In genomic region chr1:119139393-119139792, GRCh38 we compare ENCODE assay signal across 2 cellular contexts.
TF ChIP-seq lines count a peak whose summit lies in the region.

No MANE protein-coding gene starts in this region.

TF ChIP-seq in SK-N-SH, 30 proteins besides CTCF, POLR2A, EP300 and RAD21 (continued from another document):
- TF ChIP-seq PBX3 (IDR thresholded peaks at IDR 0.05) = no peak
- TF ChIP-seq MXI1 (IDR thresholded peaks at IDR 0.05; ENCODE audit: low read depth, low read length) = no peak
- TF ChIP-seq SIN3A (IDR thresholded peaks at IDR 0.05; ENCODE audit: borderline replicate concordance, low read depth, low read length) = no peak

TF ChIP-seq in SK-N-SH treated with all-trans-retinoic acid at 6 μM for 48 hours, 23 proteins besides CTCF, POLR2A, EP300 and RAD21 (continued from another document):
- TF ChIP-seq, protein P1, sequence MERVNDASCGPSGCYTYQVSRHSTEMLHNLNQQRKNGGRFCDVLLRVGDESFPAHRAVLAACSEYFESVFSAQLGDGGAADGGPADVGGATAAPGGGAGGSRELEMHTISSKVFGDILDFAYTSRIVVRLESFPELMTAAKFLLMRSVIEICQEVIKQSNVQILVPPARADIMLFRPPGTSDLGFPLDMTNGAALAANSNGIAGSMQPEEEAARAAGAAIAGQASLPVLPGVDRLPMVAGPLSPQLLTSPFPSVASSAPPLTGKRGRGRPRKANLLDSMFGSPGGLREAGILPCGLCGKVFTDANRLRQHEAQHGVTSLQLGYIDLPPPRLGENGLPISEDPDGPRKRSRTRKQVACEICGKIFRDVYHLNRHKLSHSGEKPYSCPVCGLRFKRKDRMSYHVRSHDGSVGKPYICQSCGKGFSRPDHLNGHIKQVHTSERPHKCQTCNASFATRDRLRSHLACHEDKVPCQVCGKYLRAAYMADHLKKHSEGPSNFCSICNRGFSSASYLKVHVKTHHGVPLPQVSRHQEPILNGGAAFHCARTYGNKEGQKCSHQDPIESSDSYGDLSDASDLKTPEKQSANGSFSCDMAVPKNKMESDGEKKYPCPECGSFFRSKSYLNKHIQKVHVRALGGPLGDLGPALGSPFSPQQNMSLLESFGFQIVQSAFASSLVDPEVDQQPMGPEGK (CRISPR knock-in tag; IDR thresholded peaks at IDR 0.05; ENCODE audit: borderline replicate concordance) = no peak
- no peak for TF ChIP-seq ZNF8 (CRISPR knock-in tag; IDR thresholded peaks at IDR 0.05)
- TF ChIP-seq ZNF565 (CRISPR knock-in tag; conservative IDR thresholded peaks at IDR 0.05; ENCODE audit: low read depth) = no peak
- no peak for TF ChIP-seq ARNTL (CRISPR knock-in tag; IDR thresholded peaks at IDR 0.05; ENCODE audit: borderline replicate concordance, low read depth)
- no peak for TF ChIP-seq ESRRG (CRISPR knock-in tag; IDR thresholded peaks at IDR 0.05)
- no peak for TF ChIP-seq RARB (CRISPR knock-in tag; IDR thresholded peaks at IDR 0.05)
- no peak for TF ChIP-seq ZNF70 (CRISPR knock-in tag; IDR thresholded peaks at IDR 0.05)
- no peak for TF ChIP-seq CSDC2 (CRISPR knock-in tag; IDR thresholded peaks at IDR 0.05)
- TF ChIP-seq ZC3H10 (CRISPR knock-in tag; IDR thresholded peaks at IDR 0.05) = no peak
- TF ChIP-seq PPARA (CRISPR knock-in tag; IDR thresholded peaks at IDR 0.05; ENCODE audit: borderline replicate concordance) = no peak
TF ChIP-seq in SK-N-SH treated with all-trans-retinoic acid at 6 μM for 48 hours: peak in this region for 0.
